In the genomic region with DNA sequence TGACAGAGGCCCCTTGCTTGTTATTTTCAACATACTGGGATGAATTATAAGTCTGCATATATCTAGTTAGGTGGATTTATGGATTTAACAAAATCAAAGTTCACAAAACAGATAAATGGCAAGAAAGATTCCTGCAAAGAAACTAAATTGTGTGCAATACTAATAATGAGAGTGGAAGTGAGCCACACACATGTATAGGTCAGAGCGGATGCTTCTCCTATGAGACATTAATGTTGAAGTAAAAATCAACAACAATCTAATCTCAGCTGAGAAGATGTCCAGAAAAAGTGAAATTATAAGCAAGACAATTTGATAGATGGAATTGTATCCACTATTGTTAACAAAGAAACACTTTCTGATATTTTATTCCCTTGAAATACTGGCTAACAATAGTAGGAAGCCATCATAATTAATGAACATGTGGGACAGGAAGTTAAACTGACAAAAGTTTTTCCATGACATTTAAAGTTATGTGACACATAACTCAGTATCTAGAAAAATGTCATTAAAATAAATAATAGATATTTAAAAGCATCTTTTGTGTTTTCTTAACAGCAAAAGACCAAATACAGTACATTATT, we compare ENCODE assay signal across 22 cellular contexts.
"Had no signal": no experiment of that assay in that cellular context is flagged by ENCODE, and none has a peak within 500 bp of the region (broad histone marks: within the 10 kb centered on the region; RNA-seq: fewer than 3 reads in every experiment).

No MANE protein-coding gene starts in this region.

- H3K27me3 Mint-ChIP-seq: effector memory CD8-positive, alpha-beta T cell; naive B cell; type B pancreatic cell had no signal

- H3K9ac ChIP-seq: parathyroid adenoma had no signal

- H3K36me3 ChIP-seq: esophagus squamous epithelium, gastroesophageal sphincter, prostate gland, right lobe of liver, suprapubic skin, thyroid gland, uterus had no signal

- H3K4me1 ChIP-seq: gastroesophageal sphincter, parathyroid adenoma, right lobe of liver, suprapubic skin, uterus had no signal

- H3K27ac ChIP-seq: esophagus squamous epithelium, gastroesophageal sphincter, parathyroid adenoma, right lobe of liver, suprapubic skin, thyroid gland, uterus had no signal

- H2AFZ ChIP-seq: parathyroid adenoma had no signal

- ATAC-seq: effector memory CD8-positive, alpha-beta T cell; gastroesophageal sphincter; left colon; left ventricle myocardium superior; right lobe of liver; stimulated activated effector memory CD8-positive, alpha-beta T cell treated with anti-CD3 and anti-CD28 coated beads, Interleukin-12 subunit alpha, Interleukin-12 subunit beta, amount 100 ng/mL, for 72 hours; stimulated activated naive CD8-positive, alpha-beta T cell treated with anti-CD3 and anti-CD28 coated beads, Interleukin-15, Interleukin-2, amounts not matched to agents 100 U/mL and 50 U/mL, for 24 hours had no signal

- H3K4me3 Mint-ChIP-seq: effector memory CD8-positive, alpha-beta T cell; naive B cell; nephron progenitor cell; stimulated activated effector memory CD8-positive, alpha-beta T cell treated with anti-CD3 and anti-CD28 coated beads, Interleukin-12 subunit alpha, Interleukin-12 subunit beta, amount 100 ng/mL, for 72 hours; type B pancreatic cell had no signal

- H3K9me3 ChIP-seq: esophagus squamous epithelium, gastroesophageal sphincter, prostate gland, right lobe of liver, suprapubic skin, thyroid gland, uterus had no signal

- H3K4me1 Mint-ChIP-seq: naive B cell had no signal

- H3K9me3 Mint-ChIP-seq: effector memory CD8-positive, alpha-beta T cell; naive B cell; nephron progenitor cell; stimulated activated effector memory CD8-positive, alpha-beta T cell treated with anti-CD3 and anti-CD28 coated beads, Interleukin-12 subunit alpha, Interleukin-12 subunit beta, amount 100 ng/mL, for 72 hours; type B pancreatic cell had no signal

- H3K79me2 ChIP-seq: parathyroid adenoma had no signal

- H3K4me3 ChIP-seq: esophagus squamous epithelium, gastroesophageal sphincter, lung, prostate gland, right lobe of liver, suprapubic skin, thyroid gland, uterus had no signal

- H3K36me3 Mint-ChIP-seq: naive B cell; stimulated activated effector memory CD8-positive, alpha-beta T cell treated with anti-CD3 and anti-CD28 coated beads, Interleukin-12 subunit alpha, Interleukin-12 subunit beta, amount 100 ng/mL, for 72 hours; type B pancreatic cell had no signal

- H3K27ac Mint-ChIP-seq: effector memory CD8-positive, alpha-beta T cell; naive B cell; nephron progenitor cell; stimulated activated effector memory CD8-positive, alpha-beta T cell treated with anti-CD3 and anti-CD28 coated beads, Interleukin-12 subunit alpha, Interleukin-12 subunit beta, amount 100 ng/mL, for 72 hours; type B pancreatic cell had no signal

- H3K27me3 ChIP-seq: esophagus squamous epithelium, gastroesophageal sphincter, right lobe of liver, suprapubic skin, thyroid gland, uterus had no signal

- DNase-seq: cortex of kidney; effector memory CD8-positive, alpha-beta T cell; esophagus squamous epithelium; left colon; left ventricle myocardium superior; mesendoderm; naive B cell; nephron progenitor cell; retina; right lobe of liver; stimulated activated CD4-positive, alpha-beta T cell treated with anti-CD3 and anti-CD28 coated beads, Interleukin-4, amount 100 ng/mL, for 1 hour; stimulated activated CD8-positive, alpha-beta memory T cell treated with anti-CD3 and anti-CD28 coated beads, Interleukin-4, amount 100 ng/mL, for 48 hours; stimulated activated naive CD8-positive, alpha-beta T cell treated with anti-CD3 and anti-CD28 coated beads, Interleukin-15, Interleukin-2, amounts not matched to agents 100 U/mL and 50 U/mL, for 24 hours; thyroid gland; uterus had no signal
